18 cellular contexts compared by ENCODE assay signal in genomic region chr22:19641983-19642451, GRCh38.
A peak's percentile ranks its signal among the peaks of the same experiment; 100 is the strongest.
DNase-seq lines count a peak whose midpoint lies in the region; ATAC-seq, FAIRE-seq and TF ChIP-seq lines count a peak whose summit lies in the region.
"Had no signal": no experiment of that assay in that cellular context is flagged by ENCODE, and none has a peak within 500 bp of the region (broad histone marks: within the 10 kb centered on the region; RNA-seq: fewer than 3 reads in every experiment).

No MANE protein-coding gene starts in this region.

- in situ Hi-C loops in K562 (cut with MboI) = no loop called here

- no peaks in the 10 kb centered on the region for H3K79me1 ChIP-seq in mesenchymal stem cell (replicated peaks; ENCODE audit: low read length, poor library complexity, severe bottlenecking)

- H3K9me3 Mint-ChIP-seq in glutamatergic neuron (ENCODE audit: unreplicated experiment) = peaks cover 2% of the 10 kb centered on the region

- no peak for TF ChIP-seq CTCF in K562 (IDR thresholded peaks at IDR 0.05 in 2 of 3, conservative IDR thresholded peaks at IDR 0.05 in 1 of 3; ENCODE audit: insufficient read depth in 2 of 3, low read depth in 1 of 3, low read length in 3 of 3)
- no peak for TF ChIP-seq CTCF in glutamatergic neuron (IDR thresholded peaks at IDR 0.05; ENCODE audit: partially characterized antibody, unreplicated experiment)

- H3K27me3 ChIP-seq in K562 (ENCODE audit: control insufficient read depth in 2 of 2, insufficient read depth in 2 of 2, low read length in 2 of 2) = peaks cover 0 to 6% of the 10 kb centered on the region in 2 experiments; a peak in 1 of 5 replicates
- H3K27me3 ChIP-seq in iPS-20b (ENCODE audit: insufficient read depth, low read length) = peaks cover 16% of the 10 kb centered on the region; the same call in 1 of the 2 replicates
- peaks cover 27 to 59% of the 10 kb centered on the region in 2 experiments for H3K27me3 ChIP-seq in mesenchymal stem cell (ENCODE audit: control insufficient read depth in 1 of 2, insufficient read depth in 1 of 2, low read length in 2 of 2)

- no peak overlapping the region for H2BK15ac ChIP-seq in mesenchymal stem cell (ENCODE audit: low read depth, poor library complexity, severe bottlenecking)

- H2BK5ac ChIP-seq in mesenchymal stem cell (ENCODE audit: low read depth, low read length, poor library complexity, severe bottlenecking) = no peak overlapping the region

- ATAC-seq in K562 = no peak
- ATAC-seq in HG02970 (IDR thresholded peaks at IDR 0.05; ENCODE audit: low FRiP score, unreplicated experiment) = no peak

- H3K9ac ChIP-seq in K562 (ENCODE audit: insufficient read depth in 1 of 2, low read depth in 2 of 2, low read length in 2 of 2) (peak overlapping the region in 1 of 2 experiments; percentile 12; a peak in 1 of 4 replicates), iPS-20b (ENCODE audit: low read depth, low read length) (no peak overlapping the region), mesenchymal stem cell (ENCODE audit: low read length) (no peak overlapping the region)
- H3K9ac ChIP-seq: SK-N-SH had no signal

- intact Hi-C loops in K562 (cut with micrococcal nuclease) (no loop called here), posterior vena cava (cut with DNase I) (no loop called here)

- no peak overlapping the region for H3K4me3 ChIP-seq in K562
- peak overlapping the region; percentile 54; the same call in 1 of the 2 replicates for H3K4me3 ChIP-seq in iPS-20b (ENCODE audit: low read length)
- no peak overlapping the region for H3K4me3 ChIP-seq in mesenchymal stem cell (ENCODE audit: insufficient read depth in 1 of 2, low read depth in 1 of 2, low read length in 2 of 2)
- H3K4me3 ChIP-seq: HAP-1 had no signal

- H3K9me1 ChIP-seq in K562 (ENCODE audit: control insufficient read depth, insufficient read depth, low read length) = peaks cover 4% of the 10 kb centered on the region

- H3K4me1 ChIP-seq in K562 (replicated peaks in 1 of 2; ENCODE audit: control insufficient read depth in 2 of 2, insufficient read depth in 2 of 2, low read length in 2 of 2) = peaks cover 37 to 42% of the 10 kb centered on the region in 2 experiments; a peak in 4 of 5 replicates
- H3K4me1 ChIP-seq in iPS-20b (ENCODE audit: insufficient read depth, low read length) = no peaks in the 10 kb centered on the region
- H3K4me1 ChIP-seq in mesenchymal stem cell (ENCODE audit: control insufficient read depth, insufficient read depth, low read depth, low read length) = peaks cover 3% of the 10 kb centered on the region
- H3K4me1 ChIP-seq: HAP-1 had no signal

- peak overlapping the region in 1 of 2 experiments; percentile 30 for H3K14ac ChIP-seq in mesenchymal stem cell (ENCODE audit: low read length in 2 of 2)

- H3K18ac ChIP-seq in mesenchymal stem cell (ENCODE audit: low read depth in 1 of 2, low read length in 2 of 2) = no peak overlapping the region

- no peaks in the 10 kb centered on the region for H3K36me3 Mint-ChIP-seq in glutamatergic neuron (ENCODE audit: unreplicated experiment)

- TF ChIP-seq RAD21 in K562 (CRISPR knock-in tag; conservative IDR thresholded peaks at IDR 0.05 in 1 of 2, IDR thresholded peaks at IDR 0.05 in 1 of 2) = no peak

- H3K4me2 ChIP-seq in K562 (ENCODE audit: insufficient read depth, low read length) (peak overlapping the region; percentile 64; the same call in 1 of the 2 replicates), mesenchymal stem cell (ENCODE audit: low read length, poor library complexity, severe bottlenecking) (no peak overlapping the region)
- H3K4me2 ChIP-seq: SK-N-SH had no signal

- H2AK5ac ChIP-seq in mesenchymal stem cell (ENCODE audit: low read length, severe bottlenecking) = no peak overlapping the region

- peaks cover 7% of the 10 kb centered on the region for H3K27me3 Mint-ChIP-seq in glutamatergic neuron (ENCODE audit: unreplicated experiment)

- BruUV-seq in K562 (replicated peaks; lab: Mats Ljungman, UMichigan) = no TSS peak

- 39% methylated on average over 18 of the region's 18 CpGs for WGBS in K562 (ENCODE audit: insufficient coverage, low coverage, missing lambda C conversion rate)
- WGBS in mesenchymal stem cell = 73% methylated on average over 18 of the region's 18 CpGs

- H4K20me1 ChIP-seq in K562 (replicated peaks; ENCODE audit: control insufficient read depth, insufficient read depth, low read length) = no peaks in the 10 kb centered on the region; the same call in 1 of the 2 replicates

- H3K9me3 ChIP-seq in K562 (replicated peaks; ENCODE audit: control insufficient read depth, insufficient read depth, low read depth, low read length) = peaks cover 8% of the 10 kb centered on the region
- H3K9me3 ChIP-seq in iPS-20b (ENCODE audit: insufficient read depth, low read depth, low read length) = no peaks in the 10 kb centered on the region
- H3K9me3 ChIP-seq in mesenchymal stem cell (ENCODE audit: control insufficient read depth, low read length) = peaks cover 10% of the 10 kb centered on the region
- H3K9me3 ChIP-seq: SK-N-SH had no signal

- no peak for TF ChIP-seq EP300 in K562 (IDR thresholded peaks at IDR 0.05; ENCODE audit: low read length)

- H3K79me2 ChIP-seq in K562 (ENCODE audit: control insufficient read depth, insufficient read depth, low read length) = no peaks in the 10 kb centered on the region

- H2AFZ ChIP-seq in K562 (ENCODE audit: low read depth, low read length) (peak overlapping the region; percentile 96; the same call in 1 of the 2 replicates), mesenchymal stem cell (ENCODE audit: low read depth, low read length) (no peak overlapping the region)

- H3K23ac ChIP-seq in mesenchymal stem cell (ENCODE audit: low read length in 2 of 2) = no peak overlapping the region

- no peak for FAIRE-seq in K562 (lab: Jason Lieb, UNC)

- POLR2A ChIA-PET in K562 (lab: Yijun Ruan, JAX) = interaction anchor here (1.0 to 1.2 kb wide), 3 partner anchors 10 to 12 kb away, joined by 3 to 8 read pairs (median 3); no protein-coding TSS in a partner anchor

- no peak overlapping the region for H3K4ac ChIP-seq in mesenchymal stem cell (ENCODE audit: low read depth in 1 of 2, low read length in 2 of 2)

- H4K8ac ChIP-seq in mesenchymal stem cell (ENCODE audit: low read length) = no peak overlapping the region

- CTCF ChIA-PET in K562 (lab: Yijun Ruan, JAX; ENCODE audit: low intra/inter-chr PET ratio) = interaction anchor here (0.6 kb wide), 1 partner anchor 1813 kb away, joined by 7 read pairs; no protein-coding TSS in a partner anchor

- no peak for TF ChIP-seq POLR2A in K562 (conservative IDR thresholded peaks at IDR 0.05)

- no peak overlapping the region for H4K91ac ChIP-seq in mesenchymal stem cell (ENCODE audit: low read length)

- H2BK12ac ChIP-seq in mesenchymal stem cell (ENCODE audit: low read length in 2 of 2) = no peak overlapping the region

- no peaks in the 10 kb centered on the region for H3K4me1 Mint-ChIP-seq in glutamatergic neuron (ENCODE audit: low read depth, unreplicated experiment)
- H3K4me1 Mint-ChIP-seq: B cell had no signal

- H3K27ac ChIP-seq in K562 (ENCODE audit: extremely low read depth, low read depth, low read length) (no peak overlapping the region), iPS-20b (ENCODE audit: low read length) (no peak overlapping the region), mesenchymal stem cell (ENCODE audit: low read length, poor library complexity, severe bottlenecking) (no peak overlapping the region)
- H3K27ac ChIP-seq: 22Rv1 had no signal

- H3K36me3 ChIP-seq in K562 (ENCODE audit: control insufficient read depth, insufficient read depth, low read length) = no peaks in the 10 kb centered on the region
- H3K36me3 ChIP-seq in iPS-20b (ENCODE audit: insufficient read depth, low read depth, low read length) = no peaks in the 10 kb centered on the region
- no peaks in the 10 kb centered on the region for H3K36me3 ChIP-seq in mesenchymal stem cell (ENCODE audit: control insufficient read depth in 1 of 2, insufficient read depth in 2 of 2, low read depth in 1 of 2, low read length in 2 of 2)
- H3K36me3 ChIP-seq: HAP-1 had no signal

- DNase-seq in activated CD4-positive, CD25-positive, alpha-beta regulatory T cell treated with anti-CD3 and anti-CD28 coated beads, Interleukin-2, amount 50 U/mL, for 72 hours = peak; percentile 17
- DNase-seq in activated CD4-positive, CD25-positive, alpha-beta regulatory T cell (lab: John Stamatoyannopoulos, UW) = no peak
- DNase-seq in K562 (ENCODE audit: extremely low read depth in 1 of 4, low spot score in 3 of 4) (no peak), posterior vena cava (ENCODE audit: low spot score) (peak; percentile 60), mesenchymal stem cell (no peak), glutamatergic neuron (no peak)
- DNase-seq: DND-41, KBM-7, NCI-H187, NCI-H345, NCI-H524 treated with DMSO at 0.1 percent for 48 hours, SHP77 had no signal

- H3K4me3 Mint-ChIP-seq in glutamatergic neuron (ENCODE audit: unreplicated experiment) = no peak overlapping the region
- H3K4me3 Mint-ChIP-seq: B cell had no signal

- H3K27ac Mint-ChIP-seq in glutamatergic neuron (ENCODE audit: unreplicated experiment) = no peak overlapping the region
- H3K27ac Mint-ChIP-seq: B cell had no signal

- H2BK120ac ChIP-seq in mesenchymal stem cell (ENCODE audit: low read depth, low read length) = no peak overlapping the region

TF ChIP-seq in K562, 482 proteins besides CTCF, POLR2A, EP300 and RAD21 (continues in another document):
- TF ChIP-seq MLX (CRISPR knock-in tag; conservative IDR thresholded peaks at IDR 0.05) (peak in 1 of 2 experiments; percentile 52; a peak in 1 of 4 replicates), HMBOX1 (IDR thresholded peaks at IDR 0.05) (no peak), NCOA4 (IDR thresholded peaks at IDR 0.05; ENCODE audit: partially characterized antibody) (no peak), MXD1 (CRISPR knock-in tag; IDR thresholded peaks at IDR 0.05; ENCODE audit: borderline replicate concordance, poor library complexity, severe bottlenecking) (peak; percentile 28)

Comparison
In these comparisons a context has a peak if more than half of its experiments do, and no peak if none do; other contexts are left out.
1. DNase-seq: peak in activated CD4-positive, CD25-positive, alpha-beta regulatory T cell treated with anti-CD3 and anti-CD28 coated beads, Interleukin-2, amount 50 U/mL, for 72 hours (single experiment) and posterior vena cava (single experiment); none in activated CD4-positive, CD25-positive, alpha-beta regulatory T cell (0 of 4), K562 (0 of 4), mesenchymal stem cell (single experiment) and glutamatergic neuron (single experiment).